Comparison of ENCODE assay signal across 26 cellular contexts in the genomic region with DNA sequence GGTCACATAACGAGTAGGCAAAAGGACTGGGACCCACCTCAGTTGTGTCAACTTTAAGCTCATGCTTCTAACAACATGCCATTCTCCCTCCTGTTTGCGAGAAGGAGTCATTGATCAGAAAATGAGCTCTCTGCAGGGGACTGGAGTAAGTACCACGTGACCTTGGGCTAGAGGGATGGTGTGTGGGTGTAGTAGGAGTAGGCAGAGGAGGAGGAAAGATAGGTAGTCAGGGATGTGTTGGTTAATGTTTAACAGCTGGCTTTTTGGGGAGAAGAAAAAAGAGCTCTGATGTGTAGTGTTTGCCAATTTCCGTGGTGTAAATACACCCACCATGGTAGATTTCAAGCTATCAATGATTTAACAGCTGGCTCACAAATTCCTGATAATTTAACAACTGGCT.
"Had no signal": no experiment of that assay in that cellular context is flagged by ENCODE, and none has a peak within 500 bp of the region (broad histone marks: within the 10 kb centered on the region; RNA-seq: fewer than 3 reads in every experiment).

No MANE protein-coding gene starts in this region.

- H3K36me3 ChIP-seq: esophagus muscularis mucosa, gastroesophageal sphincter, heart left ventricle, left ventricle myocardium inferior, lower lobe of right lung, ovary, sigmoid colon, stomach, thyroid gland, vagina had no signal

- DNase-seq: dorsolateral prefrontal cortex; effector CD4-positive, alpha-beta T cell; foreskin keratinocyte; heart left ventricle; left colon; left ventricle myocardium inferior; lower lobe of right lung; natural killer cell; occipital lobe; ovary; posterior cingulate gyrus; psoas muscle; right cardiac atrium; sigmoid colon; stimulated activated CD4-positive, alpha-beta T cell treated with anti-CD3 and anti-CD28 coated beads, Interleukin-2, amount 100 ng/mL, for 24 hours; stimulated activated CD4-positive, alpha-beta T cell treated with anti-CD3 and anti-CD28 coated beads, Interleukin-4, amount 100 ng/mL, for 24 hours; stimulated activated naive CD4-positive, alpha-beta T cell treated with Interleukin-2 at 50 U/mL for 16 hours; stomach; thyroid gland; trophoblast cell had no signal

- H3K4me2 ChIP-seq: hepatocyte had no signal

- H3K27ac ChIP-seq: dorsolateral prefrontal cortex, epithelial cell of prostate, esophagus muscularis mucosa, foreskin keratinocyte, gastroesophageal sphincter, heart left ventricle, hepatocyte, left ventricle myocardium inferior, lower lobe of right lung, ovary, psoas muscle, sigmoid colon, stomach, thyroid gland, vagina had no signal

- FAIRE-seq: islet of Langerhans had no signal

- H3K4me1 ChIP-seq: esophagus muscularis mucosa, foreskin keratinocyte, gastroesophageal sphincter, lower lobe of right lung, psoas muscle, sigmoid colon, stomach, thyroid gland, vagina had no signal

- ATAC-seq: foreskin keratinocyte, gastroesophageal sphincter, heart left ventricle, left colon, lower lobe of right lung, natural killer cell, psoas muscle, right cardiac atrium had no signal

- H3K79me2 ChIP-seq: hepatocyte had no signal

- H2AFZ ChIP-seq: hepatocyte had no signal

- H3K9me3 ChIP-seq: esophagus muscularis mucosa, lower lobe of right lung, ovary, psoas muscle, sigmoid colon, thyroid gland, vagina had no signal

- H3K4me3 ChIP-seq: dorsolateral prefrontal cortex, esophagus muscularis mucosa, gastroesophageal sphincter, heart left ventricle, hepatocyte, left ventricle myocardium inferior, lower lobe of right lung, ovary, psoas muscle, sigmoid colon, stomach, thyroid gland, vagina had no signal

- H3K27me3 ChIP-seq: dorsolateral prefrontal cortex, hepatocyte, ovary, sigmoid colon, thyroid gland, vagina had no signal
